Comparison of ENCODE assay signal across 8 cellular contexts in the genomic region with DNA sequence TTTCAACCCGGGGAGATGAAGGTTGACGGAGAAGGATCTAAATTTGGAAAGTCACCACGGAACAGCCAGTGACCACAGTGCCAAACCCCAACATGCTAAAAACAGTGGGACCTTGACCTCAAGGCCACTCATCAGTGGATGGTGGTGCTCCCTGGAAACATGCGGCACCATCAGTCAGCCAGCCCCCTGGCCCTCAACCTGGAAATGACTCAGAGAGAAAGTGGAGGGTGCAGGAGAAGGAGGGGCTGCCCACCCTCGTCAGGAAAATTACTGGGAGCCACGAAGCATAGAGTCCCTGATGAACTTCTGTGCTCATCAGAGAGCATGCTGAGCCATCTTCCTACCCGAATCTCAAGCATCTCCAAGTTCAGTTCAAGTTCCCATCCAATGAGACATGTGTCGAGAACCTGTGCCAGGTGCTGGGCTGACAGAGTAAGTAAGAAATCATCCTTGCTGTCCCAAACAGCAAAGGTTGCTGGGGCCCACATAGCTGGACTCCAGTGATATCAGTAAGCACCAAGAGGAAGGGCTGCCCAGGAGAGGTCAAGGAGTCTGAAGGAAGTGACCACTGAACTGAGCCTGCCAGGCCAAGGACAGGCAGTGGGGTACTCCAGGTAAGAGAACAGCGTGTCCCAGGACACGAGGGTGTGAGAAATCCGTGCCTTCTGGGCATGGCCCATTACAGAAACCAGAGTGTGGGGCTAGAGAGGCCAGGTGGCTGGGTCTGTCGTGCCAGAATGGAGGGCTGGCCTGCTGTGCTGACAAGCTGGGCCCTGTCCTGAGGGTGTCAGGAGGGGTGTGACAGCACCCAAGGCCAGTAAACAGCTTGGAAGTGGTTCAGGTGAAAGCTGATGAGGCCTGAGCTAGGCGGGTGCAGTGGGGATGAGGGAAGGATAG. TPM values are rescaled to one million over a fixed set of nuclear protein-coding genes. Genes with fewer than 3 reads are reported as not detected.
DNase-seq lines count a peak whose midpoint lies in the region; FAIRE-seq lines count a peak whose summit lies in the region.

No MANE protein-coding gene starts in this region.

- DNase-seq in SIG-M5 treated with dmso at 0.1 percent for 504 hours (lab: John Stamatoyannopoulos, UW; ENCODE audit: unreplicated experiment) (peak; percentile 61), SIG-M5 (lab: John Stamatoyannopoulos, UW) (no peak), fibroblast of gingiva (ENCODE audit: low read depth) (peak; percentile 84), renal cortical epithelial cell (ENCODE audit: low read depth) (peak; percentile 94), frontal cortex (ENCODE audit: low spot score in 2 of 2) (no peak), pons (ENCODE audit: low spot score) (no peak), inferior parietal cortex (ENCODE audit: extremely low spot score) (no peak)
- DNase-seq in activated CD4-positive, CD25-positive, alpha-beta regulatory T cell treated with anti-CD3 and anti-CD28 coated beads, Interleukin-2, amount 50 U/mL, for 72 hours: peak; percentile 37

- FAIRE-seq in frontal cortex (lab: Jason Lieb, UNC): no peak

RNA-seq across cellular contexts. Expression of a gene that starts 5.2 kb away (rescaled TPM):
- 2.3 and 5.9 TPM in 2 replicates for total RNA-seq in renal cortical epithelial cell
- 6.9 TPM for total RNA-seq in frontal cortex

Comparison
In these comparisons a context has a peak if more than half of its experiments do, and no peak if none do; other contexts are left out.
1. DNase-seq: peak in SIG-M5 treated with dmso at 0.1 percent for 504 hours (single experiment), activated CD4-positive, CD25-positive, alpha-beta regulatory T cell treated with anti-CD3 and anti-CD28 coated beads, Interleukin-2, amount 50 U/mL, for 72 hours (single experiment), fibroblast of gingiva (single experiment) and renal cortical epithelial cell (single experiment); none in SIG-M5 (single experiment), frontal cortex (0 of 2), pons (single experiment) and inferior parietal cortex (single experiment).